Comparison of ENCODE assay signal across 10 cellular contexts in genomic region chrX:131854586-131854985, GRCh38.
A peak's percentile ranks its signal among the peaks of the same experiment; 100 is the strongest.
DNase-seq lines count a peak whose midpoint lies in the region; ATAC-seq and TF ChIP-seq lines count a peak whose summit lies in the region.
"Had no signal": no experiment of that assay in that cellular context is flagged by ENCODE, and none has a peak within 500 bp of the region (broad histone marks: within the 10 kb centered on the region; RNA-seq: fewer than 3 reads in every experiment).

No MANE protein-coding gene starts in this region.

- no peaks in the 10 kb centered on the region for H3K4me1 ChIP-seq in GM23248 (ENCODE audit: insufficient read depth)

- H3K36me3 ChIP-seq in GM23248 (ENCODE audit: low read depth) = no peaks in the 10 kb centered on the region

- no peaks in the 10 kb centered on the region for H3K27me3 ChIP-seq in GM23248 (replicated peaks; ENCODE audit: insufficient read depth)

- H3K9ac ChIP-seq in GM23248 = no peak overlapping the region

- no peaks in the 10 kb centered on the region for H3K9me2 ChIP-seq in GM23248 (ENCODE audit: insufficient read depth)

- H4K20me1 ChIP-seq in GM23248 (ENCODE audit: insufficient read depth) = no peaks in the 10 kb centered on the region

- H3K9me3 ChIP-seq in GM23248 (ENCODE audit: low read depth) = no peaks in the 10 kb centered on the region

- no peak overlapping the region for H3K27ac ChIP-seq in 22Rv1
- H3K27ac ChIP-seq in GM23248 = no peak overlapping the region

- H2AFZ ChIP-seq in GM23248 = no peak overlapping the region

- no peaks in the 10 kb centered on the region for H3K79me2 ChIP-seq in GM23248 (ENCODE audit: insufficient read depth)

- H3F3A ChIP-seq in GM23248 (ENCODE audit: insufficient read depth) = no peaks in the 10 kb centered on the region

- H3K4me2 ChIP-seq in GM23248 (ENCODE audit: unreplicated experiment) = no peak overlapping the region

- ATAC-seq in GM19397 (IDR thresholded peaks at IDR 0.05; ENCODE audit: unreplicated experiment) = no peak
- ATAC-seq in activated CD4-positive, CD25-positive, alpha-beta regulatory T cell treated with anti-CD3 and anti-CD28 coated beads, Interleukin-2, amount 50 U/mL, for 24 hours = no peak
- ATAC-seq: effector memory CD8-positive, alpha-beta T cell had no signal

- in situ Hi-C loops in GM23248 (cut with MboI) = no loop called here

- TF ChIP-seq CTCF in 22Rv1 (IDR thresholded peaks at IDR 0.05) = peak; percentile 22; the same call in 1 of the 2 replicates
- peak; percentile 10 for TF ChIP-seq CTCF in fibroblast of villous mesenchyme (IDR thresholded peaks at IDR 0.05; ENCODE audit: insufficient read depth, low read depth, low read length)

- DNase-seq in GM23248 (peak; percentile 34), RKO (ENCODE audit: low spot score) (peak; percentile 38), fibroblast of villous mesenchyme (ENCODE audit: low read depth) (peak; percentile 16), D341Med (ENCODE audit: low spot score) (no peak)
- no peak for DNase-seq in activated CD4-positive, alpha-beta T cell treated with anti-CD3 and anti-CD28 coated beads, Interleukin-2, amount 50 U/mL, for 48 hours
- DNase-seq: C1 segment of cervical spinal cord; effector memory CD8-positive, alpha-beta T cell had no signal

- H3K4me3 ChIP-seq in GM23248 (no peak overlapping the region), fibroblast of villous mesenchyme (ENCODE audit: low read depth, low read length) (no peak overlapping the region)

Comparison
In these comparisons a context has a peak if more than half of its experiments do, and no peak if none do; other contexts are left out.
1. DNase-seq: peak in GM23248 (single experiment), RKO (single experiment) and fibroblast of villous mesenchyme (single experiment); none in D341Med (single experiment) and activated CD4-positive, alpha-beta T cell treated with anti-CD3 and anti-CD28 coated beads, Interleukin-2, amount 50 U/mL, for 48 hours (0 of 2).